Comparison of ENCODE assay signal across 15 cellular contexts in the genomic region with DNA sequence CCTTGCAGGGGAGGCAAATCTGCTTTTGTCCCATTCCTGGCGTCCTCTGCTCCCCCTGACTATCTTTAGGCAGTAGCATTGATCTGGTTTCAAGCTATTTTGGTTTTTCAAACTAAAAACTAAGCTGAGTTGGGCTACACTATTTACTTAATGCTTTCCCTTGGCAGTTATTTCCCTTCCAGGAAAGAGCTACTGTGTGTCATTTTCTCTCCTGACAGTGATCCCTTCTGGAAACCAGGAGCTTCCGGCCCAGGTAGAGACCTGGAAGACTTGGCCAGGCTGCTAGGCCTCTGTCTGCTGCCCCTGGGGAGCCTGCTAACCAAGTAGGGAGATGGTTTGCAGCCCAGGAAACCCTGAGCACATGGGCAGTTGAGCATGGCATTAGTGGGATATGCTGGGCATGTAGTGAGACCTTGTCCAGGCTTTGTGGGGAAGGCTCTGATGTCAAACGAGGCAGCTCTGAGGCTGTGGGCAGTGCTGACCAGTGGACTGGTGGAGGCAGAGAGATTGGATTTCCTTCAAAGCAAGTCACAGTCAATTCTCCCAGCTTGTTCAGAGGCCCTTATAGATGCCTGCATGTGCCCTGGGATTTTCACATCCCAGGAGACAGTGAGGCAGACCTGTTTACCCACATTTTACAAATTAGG. TPM values are rescaled to one million over a fixed set of nuclear protein-coding genes. Genes with fewer than 3 reads are reported as not detected.
A peak's percentile ranks its signal among the peaks of the same experiment; 100 is the strongest.
DNase-seq lines count a peak whose midpoint lies in the region; ATAC-seq and TF ChIP-seq lines count a peak whose summit lies in the region.
"Had no signal": no experiment of that assay in that cellular context is flagged by ENCODE, and none has a peak within 500 bp of the region (broad histone marks: within the 10 kb centered on the region; RNA-seq: fewer than 3 reads in every experiment).

No MANE protein-coding gene starts in this region.

- ATAC-seq in activated naive CD8-positive, alpha-beta T cell treated with anti-CD3 and anti-CD28 coated beads, Interleukin-2, amount 50 U/mL, for 24 hours = no peak
- ATAC-seq: HCT116 had no signal

- H3K36me3 Mint-ChIP-seq in nephron progenitor cell (ENCODE audit: low read depth) = no peaks in the 10 kb centered on the region
- no peaks in the 10 kb centered on the region for H3K36me3 Mint-ChIP-seq in activated naive CD8-positive, alpha-beta T cell treated with anti-CD3 and anti-CD28 coated beads, Interleukin-2, amount 50 U/mL, for 24 hours (ENCODE audit: low read depth)
- H3K36me3 Mint-ChIP-seq: CD4-positive, alpha-beta memory T cell had no signal

- H3K4me1 Mint-ChIP-seq in nephron progenitor cell = peaks cover 11% of the 10 kb centered on the region
- H3K4me1 Mint-ChIP-seq in activated naive CD8-positive, alpha-beta T cell treated with anti-CD3 and anti-CD28 coated beads, Interleukin-2, amount 50 U/mL, for 24 hours = no peaks in the 10 kb centered on the region

- intact Hi-C loops in ascending aorta (cut with DNase I) = no loop called here

- H3K9me3 Mint-ChIP-seq in nephron progenitor cell = no peaks in the 10 kb centered on the region
- no peaks in the 10 kb centered on the region for H3K9me3 Mint-ChIP-seq in activated naive CD8-positive, alpha-beta T cell treated with anti-CD3 and anti-CD28 coated beads, Interleukin-2, amount 50 U/mL, for 24 hours
- H3K9me3 Mint-ChIP-seq: CD4-positive, alpha-beta memory T cell had no signal

- no peaks in the 10 kb centered on the region for H3K9me3 ChIP-seq in ascending aorta
- H3K9me3 ChIP-seq: Caco-2 had no signal

- H3K4me3 ChIP-seq in ascending aorta = no peak overlapping the region

- H3K27ac ChIP-seq in ascending aorta = peak overlapping the region; percentile 31 to 37

- H3K27me3 Mint-ChIP-seq in nephron progenitor cell (ENCODE audit: low read depth, poor library complexity) = no peaks in the 10 kb centered on the region
- H3K27me3 Mint-ChIP-seq in activated naive CD8-positive, alpha-beta T cell treated with anti-CD3 and anti-CD28 coated beads, Interleukin-2, amount 50 U/mL, for 24 hours = peaks cover 2% of the 10 kb centered on the region

- no peaks in the 10 kb centered on the region for H3K27me3 ChIP-seq in ascending aorta

- DNase-seq in ascending aorta (ENCODE audit: low spot score in 2 of 2) = no peak
- peak; percentile 52 for DNase-seq in left kidney (ENCODE audit: low read depth, low spot score)
- DNase-seq in nephron progenitor cell = peak; percentile 15
- no peak for DNase-seq in activated naive CD8-positive, alpha-beta T cell treated with anti-CD3 and anti-CD28 coated beads, Interleukin-2, amount 50 U/mL, for 24 hours
- no peak for DNase-seq in mesenteric fat pad (ENCODE audit: low spot score)
- no peak for DNase-seq in NCI-H187 (lab: John Stamatoyannopoulos, UW)
- DNase-seq: C1 segment of cervical spinal cord; Caco-2; CD4-positive, alpha-beta memory T cell; DMS153; DND-41; GOT3; H7 had no signal

- no peak overlapping the region for H3K4me3 Mint-ChIP-seq in nephron progenitor cell
- no peak overlapping the region for H3K4me3 Mint-ChIP-seq in activated naive CD8-positive, alpha-beta T cell treated with anti-CD3 and anti-CD28 coated beads, Interleukin-2, amount 50 U/mL, for 24 hours
- H3K4me3 Mint-ChIP-seq: CD4-positive, alpha-beta memory T cell had no signal

- no peak for TF ChIP-seq CTCF in ascending aorta (IDR thresholded peaks at IDR 0.05)
- no peak for TF ChIP-seq CTCF in nephron progenitor cell (IDR thresholded peaks at IDR 0.05)

- H3K4me1 ChIP-seq in ascending aorta = peaks cover 4 to 9% of the 10 kb centered on the region in 2 donors

- no peak overlapping the region for H3K27ac Mint-ChIP-seq in nephron progenitor cell
- H3K27ac Mint-ChIP-seq in activated naive CD8-positive, alpha-beta T cell treated with anti-CD3 and anti-CD28 coated beads, Interleukin-2, amount 50 U/mL, for 24 hours = no peak overlapping the region

- peaks cover 26 to 48% of the 10 kb centered on the region in 2 donors for H3K36me3 ChIP-seq in ascending aorta

RNA-seq across cellular contexts. Expression of a gene that starts 35.1 kb away (rescaled TPM):
- total RNA-seq in ascending aorta (62.6 TPM), mesenteric fat pad (13.7 TPM)
- total RNA-seq: A673 had no signal

Comparison
In these comparisons a context has a peak if more than half of its experiments do, and no peak if none do; other contexts are left out.
1. DNase-seq: peak in left kidney (single experiment) and nephron progenitor cell (single experiment); none in ascending aorta (0 of 2), activated naive CD8-positive, alpha-beta T cell treated with anti-CD3 and anti-CD28 coated beads, Interleukin-2, amount 50 U/mL, for 24 hours (single experiment), mesenteric fat pad (single experiment) and NCI-H187 (0 of 2).